Comparison of ENCODE assay signal across 8 cellular contexts in the genomic region with DNA sequence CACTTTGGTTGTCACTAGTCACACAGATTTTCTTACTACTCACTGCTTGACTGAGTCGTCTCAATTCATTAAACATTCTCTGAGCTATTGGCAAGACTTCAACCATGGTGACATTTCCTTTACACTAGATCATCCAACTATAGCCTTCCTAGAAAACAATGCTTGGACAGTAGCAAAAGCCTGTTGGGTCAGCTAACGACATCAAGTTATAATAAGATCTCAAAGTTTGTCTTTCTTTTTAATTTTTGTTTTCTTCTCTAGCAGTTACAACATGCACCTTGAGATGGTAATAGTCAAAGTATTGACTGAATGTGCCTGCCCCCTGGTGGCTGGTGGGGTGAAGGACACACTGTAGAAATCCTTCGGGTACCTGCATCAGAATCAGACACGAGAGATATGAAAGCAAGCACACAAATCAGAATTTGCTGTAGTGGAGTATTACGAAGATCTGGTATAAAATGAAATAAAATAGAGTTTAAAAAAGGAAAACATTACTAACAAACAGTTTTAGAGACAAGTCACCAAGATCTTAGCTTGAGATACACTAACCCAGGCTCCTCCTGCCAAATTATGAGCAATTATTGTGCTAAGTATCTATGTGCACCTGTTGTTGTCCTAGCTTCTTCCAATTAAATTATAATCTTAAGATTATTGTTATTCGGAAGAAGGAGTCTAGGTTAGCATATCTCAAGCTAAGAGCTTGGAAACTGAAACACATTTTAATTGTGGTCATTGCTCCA.
DNase-seq lines count a peak whose midpoint lies in the region; FAIRE-seq and TF ChIP-seq lines count a peak whose summit lies in the region.

No MANE protein-coding gene starts in this region.

- FAIRE-seq in TTC549 (lab: Jason Lieb, UNC) (peak; percentile 69), islet of Langerhans (lab: Jason Lieb, UNC) (peak; percentile 96)

- H3K27ac Mint-ChIP-seq in HFFc6 = no peak overlapping the region

- in situ Hi-C loops in brain microvascular endothelial cell (cut with HindIII; ENCODE audit: low pct_ligation_motif_present, low sequenced_read_pairs) = no loop called here

- no peak overlapping the region for H3K4me3 ChIP-seq in brain microvascular endothelial cell (ENCODE audit: low read depth, low read length)

- H3K4me1 Mint-ChIP-seq in HFFc6 (ENCODE audit: low read depth) = peaks cover 14% of the 10 kb centered on the region

- peak; percentile 5 to 53 for DNase-seq in NCI-H524 (lab: John Stamatoyannopoulos, UW)
- DNase-seq in NCI-H524 treated with DMSO at 0.1 percent for 48 hours (lab: John Stamatoyannopoulos, UW) = no peak
- DNase-seq in HFFc6 = peak; percentile 40
- DNase-seq in MV-4-11 (lab: John Stamatoyannopoulos, UW) = peak; percentile 33
- peak; percentile 71 for DNase-seq in brain microvascular endothelial cell
- peak; percentile 57 to 66 (median 64) for DNase-seq in stimulated activated CD4-positive, alpha-beta T cell treated with anti-CD3 and anti-CD28 coated beads, Interleukin-1b, Interleukin-23, amount 100 ng/mL, for 24 hours (ENCODE audit: low read depth in 4 of 4, low spot score in 1 of 4)

- no peaks in the 10 kb centered on the region for H3K27me3 ChIP-seq in brain microvascular endothelial cell (replicated peaks)

- no peaks in the 10 kb centered on the region for H3K36me3 ChIP-seq in brain microvascular endothelial cell (replicated peaks)

- H3K9me3 Mint-ChIP-seq in HFFc6 = no peaks in the 10 kb centered on the region

- peak; percentile 99 for TF ChIP-seq CTCF in HFFc6 (IDR thresholded peaks at IDR 0.05)
- TF ChIP-seq CTCF in brain microvascular endothelial cell (IDR thresholded peaks at IDR 0.05; ENCODE audit: low read depth, low read length, missing control alignments) = peak; percentile 93

- H3K27ac ChIP-seq in brain microvascular endothelial cell = no peak overlapping the region

- H3K36me3 Mint-ChIP-seq in HFFc6 (ENCODE audit: low read depth) = no peaks in the 10 kb centered on the region

- H3K27me3 Mint-ChIP-seq in HFFc6 (ENCODE audit: insufficient read depth) = no peaks in the 10 kb centered on the region; the same call in none of the 2 replicates

- H3K4me3 Mint-ChIP-seq in HFFc6 = no peak overlapping the region
